21 cellular contexts compared by ENCODE assay signal in genomic region chr12:125311050-125311449, GRCh38.
"Had no signal": no experiment of that assay in that cellular context is flagged by ENCODE, and none has a peak within 500 bp of the region (broad histone marks: within the 10 kb centered on the region; RNA-seq: fewer than 3 reads in every experiment).

No MANE protein-coding gene starts in this region.

- DNase-seq: colonic mucosa; cortex of kidney; dermis blood vessel endothelial cell; effector CD4-positive, alpha-beta T cell; effector CD8-positive, alpha-beta T cell; effector memory CD4-positive, alpha-beta T cell; effector memory CD8-positive, alpha-beta T cell; erythroblast; esophagus squamous epithelium; foreskin fibroblast; foreskin keratinocyte; foreskin melanocyte; gastrocnemius medialis; glutamatergic neuron; heart left ventricle; heart right ventricle had no signal

- ATAC-seq: effector memory CD8-positive, alpha-beta T cell; esophagus mucosa; foreskin keratinocyte; gastrocnemius medialis; gastroesophageal sphincter; heart left ventricle; heart right ventricle had no signal

- H3K27ac ChIP-seq: colonic mucosa, coronary artery, epithelial cell of prostate, esophagus muscularis mucosa, esophagus squamous epithelium, foreskin keratinocyte, gastrocnemius medialis, gastroesophageal sphincter, heart left ventricle, heart right ventricle had no signal
